8 cellular contexts compared by ENCODE assay signal in genomic region chr10:132443605-132443997, GRCh38. TPM values are rescaled to one million over a fixed set of nuclear protein-coding genes. Genes with fewer than 3 reads are reported as not detected.
A peak's percentile ranks its signal among the peaks of the same experiment; 100 is the strongest.
DNase-seq lines count a peak whose midpoint lies in the region; ATAC-seq and TF ChIP-seq lines count a peak whose summit lies in the region.

No MANE protein-coding gene starts in this region.

- H3K4me3 ChIP-seq in GM12875 (ENCODE audit: low read depth, low read length): no peak overlapping the region
- no peak overlapping the region for H3K4me3 ChIP-seq in stomach

- peak; percentile 39 for DNase-seq in NCI-H460 (ENCODE audit: extremely low read depth, low read depth)
- DNase-seq in activated CD8-positive, alpha-beta memory T cell treated with anti-CD3 and anti-CD28 coated beads, Interleukin-2, amount 50 U/mL, for 24 hours (ENCODE audit: extremely low read depth): peak; percentile 53
- no peak for DNase-seq in foreskin keratinocyte
- peak; percentile 50 to 61 for DNase-seq in stimulated activated CD8-positive, alpha-beta memory T cell treated with anti-CD3 and anti-CD28 coated beads, Interleukin-2, amount 100 ng/mL, for 1 hour (ENCODE audit: low read depth in 2 of 2)
- DNase-seq in ecto neural progenitor cell (ENCODE audit: low spot score): no peak
- no peak for DNase-seq in foreskin melanocyte
- no peak for DNase-seq in stomach

- peak; percentile 20 for ATAC-seq in foreskin keratinocyte

- intact Hi-C loops in stomach (cut with DNase I; ENCODE audit: low total_unique reads): no loop called here

- peak; percentile 41; the same call in 1 of the 2 replicates for TF ChIP-seq CTCF in GM12875 (IDR thresholded peaks at IDR 0.05; ENCODE audit: borderline replicate concordance, insufficient read depth, low read depth, low read length)
- TF ChIP-seq CTCF in foreskin keratinocyte (conservative IDR thresholded peaks at IDR 0.05): peak; percentile 69
- peak in 3 of 7 experiments; percentile 32 to 54 (median 40) for TF ChIP-seq CTCF in stomach (IDR thresholded peaks at IDR 0.05)

- no peak for TF ChIP-seq POLR2A in stomach (IDR thresholded peaks at IDR 0.05)

- TF ChIP-seq EP300 in stomach (IDR thresholded peaks at IDR 0.05): no peak

- H3K27ac ChIP-seq in foreskin keratinocyte (no peak overlapping the region), stomach (no peak overlapping the region)

- WGBS in stomach, 5 donors: 37 to 51% (median 46%) methylated on average over 10 of the region's 10 CpGs

- H3K4me1 ChIP-seq in foreskin keratinocyte (peaks cover 10% of the 10 kb centered on the region), stomach (peaks cover 19 to 32% (median 28%) of the 10 kb centered on the region in 4 donors)

- no peaks in the 10 kb centered on the region for H3K27me3 ChIP-seq in foreskin keratinocyte
- H3K27me3 ChIP-seq in stomach: no peaks in the 10 kb centered on the region

- no peaks in the 10 kb centered on the region for H3K9me3 ChIP-seq in stomach

- no peaks in the 10 kb centered on the region for H3K36me3 ChIP-seq in stomach

RNA-seq across cellular contexts. Expression of gene PWWP2B, which starts 46.6 kb away (rescaled TPM):
- total RNA-seq in NCI-H460 (2014; rRNA removed; shearing (Covaris generic)): 18.6 and 21.8 TPM in 2 replicates
- polyA plus RNA-seq in NCI-H460 (2014; cell fraction: nucleus; rRNA removed): 23.8 and 36.3 TPM in 2 replicates
- total RNA-seq in foreskin keratinocyte (10.5 and 12.5 TPM in 2 replicates), stomach (100 to 1,000 TPM in 1 of 5 donors, 10 to 100 TPM in 3, 1 to 10 TPM in 1; 8.5 to 167 (median 22.9) TPM)
- polyA plus RNA-seq in foreskin keratinocyte (11.0 and 14.0 TPM in 2 replicates), stomach (10 to 100 TPM; 14.2 to 24.4 (median 22.7) TPM)

Comparison
In these comparisons a context has a peak if more than half of its experiments do, and no peak if none do; other contexts are left out.
1. DNase-seq: peak in NCI-H460 (single experiment), activated CD8-positive, alpha-beta memory T cell treated with anti-CD3 and anti-CD28 coated beads, Interleukin-2, amount 50 U/mL, for 24 hours (single experiment) and stimulated activated CD8-positive, alpha-beta memory T cell treated with anti-CD3 and anti-CD28 coated beads, Interleukin-2, amount 100 ng/mL, for 1 hour (2 of 2); none in foreskin keratinocyte (0 of 2), ecto neural progenitor cell (single experiment), foreskin melanocyte (single experiment) and stomach (single experiment).